Comparison of ENCODE assay signal across 7 cellular contexts in genomic region chr12:23333938-23334337, GRCh38.
"Had no signal": no experiment of that assay in that cellular context is flagged by ENCODE, and none has a peak within 500 bp of the region (broad histone marks: within the 10 kb centered on the region; RNA-seq: fewer than 3 reads in every experiment).

No MANE protein-coding gene starts in this region.

- H3K4me3 ChIP-seq: GM23248, HAP-1 had no signal

- H3K4me1 ChIP-seq: HAP-1 had no signal

- H3K27ac ChIP-seq: GM23248 had no signal

- ATAC-seq: HCT116 had no signal

- H2AFZ ChIP-seq: GM23248 had no signal

- H3K9me3 ChIP-seq: HAP-1 had no signal

- H3K36me3 ChIP-seq: HAP-1 had no signal

- FAIRE-seq: HTR-8/SVneo had no signal

- DNase-seq: GM23248, GOT3, H7, KG1 had no signal

- H3K9ac ChIP-seq: GM23248 had no signal
